Comparison of ENCODE assay signal across 8 cellular contexts in the genomic region with DNA sequence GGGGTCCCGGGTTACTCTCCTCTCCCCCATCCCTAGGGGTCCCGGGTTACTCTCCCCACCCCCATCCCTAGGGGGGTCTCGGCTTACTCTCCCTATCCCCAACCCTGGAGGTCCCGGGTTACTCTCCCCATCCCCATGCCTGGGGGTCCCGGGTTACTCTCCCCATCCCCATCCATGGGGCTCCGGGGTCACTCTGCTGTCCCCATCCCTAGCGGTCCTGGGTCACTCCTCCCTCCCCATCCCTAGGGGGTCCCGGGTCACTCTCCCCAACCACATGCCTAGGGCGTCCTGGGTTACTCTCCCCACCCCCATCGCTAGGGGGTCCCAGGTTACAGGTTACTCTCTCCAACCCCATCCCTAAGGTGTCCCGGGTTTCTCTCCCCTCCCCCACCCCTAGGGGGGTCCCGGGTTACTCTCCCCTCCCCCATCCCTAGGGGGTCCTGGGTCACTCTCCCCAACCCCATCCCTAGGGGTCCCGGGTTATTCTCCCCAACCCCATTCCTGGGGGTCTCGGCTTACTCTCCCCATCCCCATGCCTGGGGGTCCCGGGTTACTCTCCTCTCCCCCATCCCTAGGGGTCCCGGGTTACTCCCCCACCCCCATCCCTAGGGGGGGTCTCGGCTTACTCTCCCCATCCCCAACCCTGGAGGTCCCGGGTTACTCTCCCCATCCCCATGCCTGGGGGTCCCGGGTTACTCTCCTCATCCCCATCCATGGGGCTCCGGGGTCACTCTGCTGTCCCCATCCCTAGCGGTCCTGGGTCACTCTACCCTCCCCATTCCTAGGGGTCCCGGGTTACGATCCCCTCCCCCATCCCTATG. TPM values are rescaled to one million over a fixed set of nuclear protein-coding genes. Genes with fewer than 3 reads are reported as not detected.
DNase-seq lines count a peak whose midpoint lies in the region; ATAC-seq, FAIRE-seq and TF ChIP-seq lines count a peak whose summit lies in the region.

No MANE protein-coding gene starts in this region.

- H3K9me3 ChIP-seq in muscle layer of duodenum (ENCODE audit: control insufficient read depth in 1 of 2, low read length in 2 of 2) = no peaks in the 10 kb centered on the region

- TF ChIP-seq CTCF in AG04449 (IDR thresholded peaks at IDR 0.05; ENCODE audit: insufficient read depth, low read length, missing control alignments) (no peak), NB4 (IDR thresholded peaks at IDR 0.05; ENCODE audit: low read depth, low read length) (no peak), dorsolateral prefrontal cortex (IDR thresholded peaks at IDR 0.05 in 54 of 56, conservative IDR thresholded peaks at IDR 0.05 in 2 of 56; ENCODE audit: low read depth in 1 of 56, partially characterized antibody in 56 of 56) (no peak)

- H3K4me1 ChIP-seq in muscle layer of duodenum (ENCODE audit: control insufficient read depth in 1 of 2, insufficient read depth in 2 of 2, low read length in 2 of 2) = peaks cover 0 to 25% of the 10 kb centered on the region in 2 donors

- FAIRE-seq in HTR-8/SVneo (lab: Jason Lieb, UNC) = no peak

- H3K36me3 ChIP-seq in muscle layer of duodenum (ENCODE audit: control insufficient read depth in 1 of 2, insufficient read depth in 2 of 2, low read length in 2 of 2) = no peaks in the 10 kb centered on the region

- peak overlapping the region in 10 of 59 donors; percentile 25 to 84 (median 70) for H3K27ac ChIP-seq in dorsolateral prefrontal cortex
- no peak overlapping the region for H3K27ac ChIP-seq in muscle layer of duodenum (ENCODE audit: low read length)

- no peak for ATAC-seq in GM19467 (IDR thresholded peaks at IDR 0.05; ENCODE audit: unreplicated experiment)

- H3K27me3 ChIP-seq in dorsolateral prefrontal cortex = no peaks in the 10 kb centered on the region
- H3K27me3 ChIP-seq in muscle layer of duodenum (ENCODE audit: low read depth, low read length) = no peaks in the 10 kb centered on the region

- H3K4me3 ChIP-seq in AG04449 (ENCODE audit: low read depth, low read length) = peak overlapping the region; percentile 93
- peak overlapping the region; percentile 74 for H3K4me3 ChIP-seq in NB4 (ENCODE audit: low read depth, low read length)
- H3K4me3 ChIP-seq in dorsolateral prefrontal cortex = peak overlapping the region; percentile 26 to 94 (median 86)
- peak overlapping the region; percentile 81 to 97 for H3K4me3 ChIP-seq in muscle layer of duodenum (ENCODE audit: low read depth in 1 of 2, low read length in 2 of 2)

- POLR2A ChIA-PET in AG04449 (lab: Yijun Ruan, JAX) = no interaction called here

- CTCF ChIA-PET in AG04449 (lab: Yijun Ruan, JAX) = no interaction called here

- TF ChIP-seq POLR2A in NB4 (IDR thresholded peaks at IDR 0.05; ENCODE audit: extremely low read depth, insufficient read length) = no peak

- DNase-seq in AG04449 (ENCODE audit: low read depth, low spot score) (no peak), NB4 (ENCODE audit: low read depth) (no peak), dorsolateral prefrontal cortex (peak in 6 of 10 donors; percentile 5 to 45 (median 22)), GOT3 (lab: John Stamatoyannopoulos, UW) (no peak), SIG-M5 (lab: John Stamatoyannopoulos, UW) (no peak), HTR-8/SVneo (ENCODE audit: insufficient read length, low spot score) (no peak)

- intact Hi-C loops in dorsolateral prefrontal cortex (cut with DNase I) = loop anchor here (2.0 to 10.0 kb wide), 6 partner anchors 57 to 1143 kb away; a partner anchor contains a TSS

RNA-seq across cellular contexts. Expression of a gene that starts 0.8 kb away (rescaled TPM):
- total RNA-seq in dorsolateral prefrontal cortex = 10 to 100 TPM; 15.8 to 57.3 (median 32.2) TPM

RNA-seq across cellular contexts. Expression of a gene that starts 60.0 kb away (rescaled TPM):
- total RNA-seq in dorsolateral prefrontal cortex = 100 to 1,000 TPM; 158 to 287 (median 202) TPM

Comparison
In these comparisons a context has a peak if more than half of its experiments do, and no peak if none do; other contexts are left out.
1. DNase-seq: peak in dorsolateral prefrontal cortex (6 of 10); none in AG04449 (single experiment), NB4 (single experiment), GOT3 (single experiment), SIG-M5 (single experiment) and HTR-8/SVneo (single experiment).
2. Peak in every context shown above with its lines, with median percentiles within 50 percentile points of each other: H3K4me3 ChIP-seq.